ENCODE assay signal across 8 cellular contexts in genomic region chr12:53219956-53220856, GRCh38. TPM values are rescaled to one million over a fixed set of nuclear protein-coding genes. Genes with fewer than 3 reads are reported as not detected.
A peak's percentile ranks its signal among the peaks of the same experiment; 100 is the strongest.
DNase-seq lines count a peak whose midpoint lies in the region; ATAC-seq, FAIRE-seq and TF ChIP-seq lines count a peak whose summit lies in the region.

No MANE protein-coding gene starts in this region.

- FAIRE-seq in GM19239 (lab: Jason Lieb, UNC) = peak; percentile 85

- DNase-seq in AG20443 (ENCODE audit: low spot score) (peak; percentile 65), GM19239 (ENCODE audit: insufficient read length, low spot score) (peak; percentile 81), SJCRH30 (peak; percentile 42 to 61), glomerular visceral epithelial cell (ENCODE audit: extremely low spot score) (peak; percentile 65), ovary (peak in 4 of 5 donors; percentile 54 to 74 (median 68)), upper lobe of left lung (peak; percentile 70 to 94)

- TF ChIP-seq CTCF in ovary (IDR thresholded peaks at IDR 0.05) = no peak
- TF ChIP-seq CTCF in upper lobe of left lung (IDR thresholded peaks at IDR 0.05) = no peak

- H3K27me3 ChIP-seq in SJCRH30 = peaks cover 11% of the 10 kb centered on the region; the same call in 1 of the 2 replicates
- no peaks in the 10 kb centered on the region for H3K27me3 ChIP-seq in ovary
- no peaks in the 10 kb centered on the region for H3K27me3 ChIP-seq in upper lobe of left lung

- intact Hi-C loops in ovary (cut with DNase I) = loop anchor here in 2 of 4 donors (5.0 kb wide), 2 partner anchors 32 to 282 kb away; partner anchors contain the start of gene TARBP2 (in 1 of the 2)

- H3K36me3 Mint-ChIP-seq in activated naive CD4-positive, alpha-beta T cell treated with anti-CD3 and anti-CD28 coated beads, Interleukin-2, amount 50 U/mL, for 24 hours = no peaks in the 10 kb centered on the region

- WGBS in ovary, 3 donors = 1% methylated on average over 54 to 56 of the region's 57 CpGs
- 0 to 1% methylated on average over 29 to 54 of the region's 57 CpGs for WGBS in upper lobe of left lung, 2 donors

- peaks cover 23% of the 10 kb centered on the region for H3K4me1 ChIP-seq in SJCRH30
- H3K4me1 ChIP-seq in ovary (ENCODE audit: insufficient read depth) = peaks cover 21% of the 10 kb centered on the region
- H3K4me1 ChIP-seq in upper lobe of left lung = peaks cover 77 to 99% (median 78%) of the 10 kb centered on the region in 4 donors

- H3K4me3 Mint-ChIP-seq in activated naive CD4-positive, alpha-beta T cell treated with anti-CD3 and anti-CD28 coated beads, Interleukin-2, amount 50 U/mL, for 24 hours = peak overlapping the region; percentile 95

- peaks cover 83% of the 10 kb centered on the region for H3K4me1 Mint-ChIP-seq in activated naive CD4-positive, alpha-beta T cell treated with anti-CD3 and anti-CD28 coated beads, Interleukin-2, amount 50 U/mL, for 24 hours

- H3K36me3 ChIP-seq in SJCRH30 (no peaks in the 10 kb centered on the region), ovary (no peaks in the 10 kb centered on the region), upper lobe of left lung (peaks cover 0 to 5% (median under 1%) of the 10 kb centered on the region in 4 donors)

- H3K4me3 ChIP-seq in SJCRH30 (peak overlapping the region; percentile 57), ovary (peak overlapping the region; percentile 79), upper lobe of left lung (peak overlapping the region; percentile 50 to 83 (median 70))

- no peaks in the 10 kb centered on the region for H3K9me3 ChIP-seq in SJCRH30 (replicated peaks)
- H3K9me3 ChIP-seq in ovary = no peaks in the 10 kb centered on the region
- no peaks in the 10 kb centered on the region for H3K9me3 ChIP-seq in upper lobe of left lung

- TF ChIP-seq EP300 in ovary (IDR thresholded peaks at IDR 0.05) = no peak
- TF ChIP-seq EP300 in upper lobe of left lung (IDR thresholded peaks at IDR 0.05) = no peak

- H3K9me3 Mint-ChIP-seq in activated naive CD4-positive, alpha-beta T cell treated with anti-CD3 and anti-CD28 coated beads, Interleukin-2, amount 50 U/mL, for 24 hours = no peaks in the 10 kb centered on the region

- TF ChIP-seq POLR2A in ovary (IDR thresholded peaks at IDR 0.05) (no peak), upper lobe of left lung (IDR thresholded peaks at IDR 0.05) (peak in 1 of 4 donors; percentile 28)

- no peak overlapping the region for H3K27ac ChIP-seq in SJCRH30
- peak overlapping the region; percentile 83 to 99 for H3K27ac ChIP-seq in ovary
- H3K27ac ChIP-seq in upper lobe of left lung = peak overlapping the region; percentile 98 to 100 (median 99)

- peak overlapping the region; percentile 96 for H3K27ac Mint-ChIP-seq in activated naive CD4-positive, alpha-beta T cell treated with anti-CD3 and anti-CD28 coated beads, Interleukin-2, amount 50 U/mL, for 24 hours

- peak; percentile 25 for ATAC-seq in HG03442 (IDR thresholded peaks at IDR 0.05; ENCODE audit: unreplicated experiment)
- peak; percentile 32 to 45 for ATAC-seq in upper lobe of left lung (ENCODE audit: low FRiP score in 2 of 2)

- no peaks in the 10 kb centered on the region for H3K27me3 Mint-ChIP-seq in activated naive CD4-positive, alpha-beta T cell treated with anti-CD3 and anti-CD28 coated beads, Interleukin-2, amount 50 U/mL, for 24 hours

RNA-seq across cellular contexts. Expression of gene RARG, which starts 11.8 kb away (rescaled TPM):
- 5.0 and 5.5 TPM in 2 replicates for total RNA-seq in SJCRH30 (2014; rRNA removed; shearing (Covaris generic))
- total RNA-seq in ovary (10 to 100 TPM in 6 of 7 donors, 1 to 10 TPM in 1; 8.7 to 37.0 (median 31.7) TPM), upper lobe of left lung (10 to 100 TPM; 21.2 to 43.0 (median 32.1) TPM)
- 10 to 100 TPM; 18.8 to 22.0 TPM for polyA plus RNA-seq in ovary

RNA-seq across cellular contexts. Expression of gene ITGB7, which starts 13.2 kb away (rescaled TPM):
- not detected in 2 replicates for total RNA-seq in SJCRH30 (2014; rRNA removed; shearing (Covaris generic))
- total RNA-seq in ovary (1 to 10 TPM in 6 of 7 donors, under 1 TPM in 1; 0.96 to 2.9 (median 1.7) TPM), upper lobe of left lung (10 to 100 TPM in 1 of 6 donors, 1 to 10 TPM in 5; 3.1 to 12.9 (median 4.7) TPM)
- 1 to 10 TPM in 1 of 2 donors, under 1 TPM in 1; 0.45 to 3.1 TPM for polyA plus RNA-seq in ovary

RNA-seq across cellular contexts. Expression of gene CSAD, which starts 39.5 kb away (rescaled TPM):
- total RNA-seq in SJCRH30 (2014; rRNA removed; shearing (Covaris generic)) = 1.7 and 3.3 TPM in 2 replicates
- total RNA-seq in ovary (10 to 100 TPM; 24.4 to 36.0 (median 28.0) TPM), upper lobe of left lung (100 to 1,000 TPM in 1 of 6 donors, 10 to 100 TPM in 5; 19.8 to 164 (median 28.6) TPM)
- 10 to 100 TPM; 19.8 to 29.5 TPM for polyA plus RNA-seq in ovary

RNA-seq across cellular contexts. Expression of gene ZNF740, which starts 39.7 kb away (rescaled TPM):
- total RNA-seq in SJCRH30 (2014; rRNA removed; shearing (Covaris generic)) = 17.4 and 17.8 TPM in 2 replicates
- total RNA-seq in ovary (10 to 100 TPM in 6 of 7 donors, 1 to 10 TPM in 1; 9.7 to 56.9 (median 46.4) TPM), upper lobe of left lung (10 to 100 TPM in 5 of 6 donors, 1 to 10 TPM in 1; 9.6 to 52.4 (median 24.0) TPM)
- polyA plus RNA-seq in ovary = 10 to 100 TPM; 14.6 to 23.6 TPM

RNA-seq across cellular contexts. Expression of gene ESPL1, which starts 47.9 kb away (rescaled TPM):
- 24.9 and 29.5 TPM in 2 replicates for total RNA-seq in SJCRH30 (2014; rRNA removed; shearing (Covaris generic))
- total RNA-seq in ovary (1 to 10 TPM in 1 of 7 donors, under 1 TPM in 6; 0.11 to 1.6 (median 0.24) TPM), upper lobe of left lung (1 to 10 TPM; 1.5 to 5.3 (median 2.1) TPM)
- polyA plus RNA-seq in ovary = under 1 TPM; 0.37 to 0.40 TPM
